Comparison of ENCODE assay signal across 13 cellular contexts in genomic region chr21:33932731-33933130, GRCh38. TPM values are rescaled to one million over a fixed set of nuclear protein-coding genes. Genes with fewer than 3 reads are reported as not detected.
A peak's percentile ranks its signal among the peaks of the same experiment; 100 is the strongest.
DNase-seq lines count a peak whose midpoint lies in the region; ATAC-seq and TF ChIP-seq lines count a peak whose summit lies in the region.
"Had no signal": no experiment of that assay in that cellular context is flagged by ENCODE, and none has a peak within 500 bp of the region (broad histone marks: within the 10 kb centered on the region; RNA-seq: fewer than 3 reads in every experiment).

No MANE protein-coding gene starts in this region.

- CTCF ChIA-PET in CD4-positive, alpha-beta T cell (lab: Charles Lee) = interaction anchor here (0.9 to 4.0 kb wide), 4 partner anchors 9 to 196 kb away, joined by 3 to 24 read pairs (median 14); no protein-coding TSS in a partner anchor

- H3K36me3 ChIP-seq in effector memory CD4-positive, alpha-beta T cell (ENCODE audit: control insufficient read depth, insufficient read depth, low read length) = no peaks in the 10 kb centered on the region
- H3K36me3 ChIP-seq in osteoblast (ENCODE audit: insufficient read depth, low read length) = no peaks in the 10 kb centered on the region
- H3K36me3 ChIP-seq: thyroid gland had no signal

- no peaks in the 10 kb centered on the region for H3K9me3 ChIP-seq in CD4-positive, alpha-beta T cell (ENCODE audit: control insufficient read depth, low read length)
- H3K9me3 ChIP-seq in effector memory CD4-positive, alpha-beta T cell (ENCODE audit: control insufficient read depth, low read length) = no peaks in the 10 kb centered on the region
- H3K9me3 ChIP-seq in osteoblast (ENCODE audit: low read depth, low read length) = no peaks in the 10 kb centered on the region
- H3K9me3 ChIP-seq: SK-N-SH, thyroid gland had no signal

- POLR2A ChIA-PET in CD4-positive, alpha-beta T cell (lab: Charles Lee) = interaction anchor here (0.9 to 10.1 kb wide), 9 partner anchors 8 to 197 kb away, joined by 3 to 519 read pairs (median 5); partner anchors contain the start of genes MRPS6 and SLC5A3

- TF ChIP-seq POLR2A in NB4 (IDR thresholded peaks at IDR 0.05; ENCODE audit: extremely low read depth, insufficient read length) = no peak

- no peak for DNase-seq in CD4-positive, alpha-beta T cell
- DNase-seq in NB4 (ENCODE audit: low read depth) (no peak), osteoblast (ENCODE audit: insufficient read length, low spot score, missing footprints) (no peak), NOMO-1 (lab: John Stamatoyannopoulos, UW; ENCODE audit: unreplicated experiment in 2 of 2) (no peak), KG1 (lab: John Stamatoyannopoulos, UW) (no peak)
- DNase-seq in effector memory CD4-positive, alpha-beta T cell = no peak
- DNase-seq: COR-L47, kidney, NCI-H2171, SK-N-SH, thyroid gland had no signal

- peaks cover 38% of the 10 kb centered on the region for H3K36me3 Mint-ChIP-seq in CD4-positive, alpha-beta T cell (ENCODE audit: low read depth)

- peak overlapping the region; percentile 98 for H2AFZ ChIP-seq in osteoblast (ENCODE audit: low read length)

- no peaks in the 10 kb centered on the region for H3K27me3 ChIP-seq in CD4-positive, alpha-beta T cell (ENCODE audit: control insufficient read depth, insufficient read depth, low read length)
- H3K27me3 ChIP-seq in effector memory CD4-positive, alpha-beta T cell (replicated peaks; ENCODE audit: control insufficient read depth, insufficient read depth, low read length, poor library complexity, severe bottlenecking) = no peaks in the 10 kb centered on the region
- no peaks in the 10 kb centered on the region for H3K27me3 ChIP-seq in osteoblast (ENCODE audit: insufficient read depth, low read length)
- H3K27me3 ChIP-seq: thyroid gland had no signal

- no peaks in the 10 kb centered on the region for H3K9me3 Mint-ChIP-seq in CD4-positive, alpha-beta T cell

- peaks cover 67% of the 10 kb centered on the region for H3K4me1 Mint-ChIP-seq in CD4-positive, alpha-beta T cell (ENCODE audit: low read depth)

- H3K4me3 Mint-ChIP-seq in CD4-positive, alpha-beta T cell = peak overlapping the region; percentile 94

- peaks cover 50% of the 10 kb centered on the region for H3K4me1 ChIP-seq in effector memory CD4-positive, alpha-beta T cell (ENCODE audit: control insufficient read depth, insufficient read depth, low read length, poor library complexity, severe bottlenecking)
- peaks cover 4% of the 10 kb centered on the region for H3K4me1 ChIP-seq in osteoblast (ENCODE audit: insufficient read depth, low read length)

- H4K20me1 ChIP-seq in osteoblast (ENCODE audit: insufficient read depth, low read length) = no peaks in the 10 kb centered on the region

- peak overlapping the region; percentile 95 for H3K27ac ChIP-seq in CD4-positive, alpha-beta T cell (ENCODE audit: low read depth, low read length)
- peak overlapping the region; percentile 95 for H3K27ac ChIP-seq in effector memory CD4-positive, alpha-beta T cell (ENCODE audit: insufficient read depth, low read length, poor library complexity, severe bottlenecking)
- H3K27ac ChIP-seq in osteoblast (ENCODE audit: low read depth, low read length) = no peak overlapping the region

- H3K27ac Mint-ChIP-seq in CD4-positive, alpha-beta T cell = peak overlapping the region; percentile 98

- ATAC-seq in CD4-positive, alpha-beta T cell (ENCODE audit: poor library complexity) = no peak
- no peak for ATAC-seq in GM21723 (IDR thresholded peaks at IDR 0.05; ENCODE audit: unreplicated experiment)
- ATAC-seq in HG03139 (IDR thresholded peaks at IDR 0.05; ENCODE audit: unreplicated experiment) = no peak

- H3K4me3 ChIP-seq in NB4 (ENCODE audit: low read depth, low read length) (peak overlapping the region; percentile 76), osteoblast (ENCODE audit: insufficient read depth, low read length) (no peak overlapping the region)
- peak overlapping the region; percentile 63 for H3K4me3 ChIP-seq in effector memory CD4-positive, alpha-beta T cell (ENCODE audit: insufficient read depth, low read depth, low read length, poor library complexity, severe bottlenecking)

- no peaks in the 10 kb centered on the region for H3K27me3 Mint-ChIP-seq in CD4-positive, alpha-beta T cell

- H3K79me2 ChIP-seq in osteoblast (ENCODE audit: insufficient read depth, low read length) = no peaks in the 10 kb centered on the region

- intact Hi-C loops in CD4-positive, alpha-beta T cell (cut with DNase I, micrococcal nuclease) = loop anchor here (2.0 kb wide), 2 partner anchors 14 to 16 kb away; no protein-coding TSS in a partner anchor

- peak overlapping the region; percentile 99 for H3K4me2 ChIP-seq in osteoblast (ENCODE audit: insufficient read depth, low read length)

- no peak for TF ChIP-seq CTCF in CD4-positive, alpha-beta T cell (IDR thresholded peaks at IDR 0.05)
- TF ChIP-seq CTCF in NB4 (IDR thresholded peaks at IDR 0.05; ENCODE audit: low read depth, low read length) = no peak
- TF ChIP-seq CTCF in osteoblast (IDR thresholded peaks at IDR 0.05; ENCODE audit: extremely low read depth, low read depth, low read length) = no peak

RNA-seq across cellular contexts. Expression of gene ATP5PO, which starts 17.1 kb away (rescaled TPM):
- 100 to 1,000 TPM; 143 to 149 TPM for total RNA-seq in CD4-positive, alpha-beta T cell
- 115 and 128 TPM in 2 replicates for total RNA-seq in osteoblast
